In genomic region chr3:139755551-139755950, GRCh38 we compare ENCODE assay signal across 19 cellular contexts.
DNase-seq lines count a peak whose midpoint lies in the region; ATAC-seq and TF ChIP-seq lines count a peak whose summit lies in the region.
"Had no signal": no experiment of that assay in that cellular context is flagged by ENCODE, and none has a peak within 500 bp of the region (broad histone marks: within the 10 kb centered on the region; RNA-seq: fewer than 3 reads in every experiment).

No MANE protein-coding gene starts in this region.

- no peak overlapping the region for H3K27ac Mint-ChIP-seq in endodermal cell
- no peak overlapping the region for H3K27ac Mint-ChIP-seq in osteocyte (ENCODE audit: unreplicated experiment)
- H3K27ac Mint-ChIP-seq in activated CD4-positive, alpha-beta T cell treated with anti-CD3 and anti-CD28 coated beads, Interleukin-2, amount 10 ng/mL, durations not matched to agents 24 days and 14 days: no peak overlapping the region
- H3K27ac Mint-ChIP-seq: B cell; CD4-positive, alpha-beta T cell; CD8-positive, alpha-beta T cell had no signal

- H3K9me3 Mint-ChIP-seq in endodermal cell (peaks cover 3% of the 10 kb centered on the region), osteocyte (ENCODE audit: unreplicated experiment) (no peaks in the 10 kb centered on the region)
- no peaks in the 10 kb centered on the region for H3K9me3 Mint-ChIP-seq in activated CD4-positive, alpha-beta T cell treated with anti-CD3 and anti-CD28 coated beads, Interleukin-2, amount 10 ng/mL, durations not matched to agents 24 days and 14 days

- peaks cover 5% of the 10 kb centered on the region for H3K4me1 Mint-ChIP-seq in endodermal cell
- peaks cover 21% of the 10 kb centered on the region for H3K4me1 Mint-ChIP-seq in osteocyte (ENCODE audit: unreplicated experiment)
- H3K4me1 Mint-ChIP-seq in activated CD4-positive, alpha-beta T cell treated with anti-CD3 and anti-CD28 coated beads, Interleukin-2, amount 10 ng/mL, durations not matched to agents 24 days and 14 days: no peaks in the 10 kb centered on the region
- H3K4me1 Mint-ChIP-seq: B cell had no signal

- TF ChIP-seq CTCF in endodermal cell (conservative IDR thresholded peaks at IDR 0.05) (no peak), osteocyte (IDR thresholded peaks at IDR 0.05) (no peak), upper lobe of right lung (IDR thresholded peaks at IDR 0.05) (no peak)

- H3K36me3 Mint-ChIP-seq in endodermal cell (ENCODE audit: low read depth) (no peaks in the 10 kb centered on the region), osteocyte (ENCODE audit: unreplicated experiment) (no peaks in the 10 kb centered on the region)
- no peaks in the 10 kb centered on the region for H3K36me3 Mint-ChIP-seq in activated CD4-positive, alpha-beta T cell treated with anti-CD3 and anti-CD28 coated beads, Interleukin-2, amount 10 ng/mL, durations not matched to agents 24 days and 14 days (ENCODE audit: low read depth)
- H3K36me3 Mint-ChIP-seq: CD8-positive, alpha-beta T cell had no signal

- H3K27me3 Mint-ChIP-seq in endodermal cell (ENCODE audit: insufficient read depth): no peaks in the 10 kb centered on the region
- no peaks in the 10 kb centered on the region for H3K27me3 Mint-ChIP-seq in osteocyte (ENCODE audit: unreplicated experiment)
- no peaks in the 10 kb centered on the region for H3K27me3 Mint-ChIP-seq in activated CD4-positive, alpha-beta T cell treated with anti-CD3 and anti-CD28 coated beads, Interleukin-2, amount 10 ng/mL, durations not matched to agents 24 days and 14 days
- H3K27me3 Mint-ChIP-seq: B cell had no signal

- DNase-seq in activated CD8-positive, alpha-beta memory T cell treated with anti-CD3 and anti-CD28 coated beads for 24 hours: peak; percentile 1
- no peak for DNase-seq in activated CD8-positive, alpha-beta memory T cell treated with anti-CD3 and anti-CD28 coated beads, Interleukin-2, amount 50 U/mL, for 48 hours
- DNase-seq in endodermal cell (peak; percentile 16), islet precursor cell (peak; percentile 29), osteocyte (ENCODE audit: extremely low spot score, unreplicated experiment) (peak; percentile 10), upper lobe of right lung (no peak)
- DNase-seq in activated CD4-positive, alpha-beta T cell treated with anti-CD3 and anti-CD28 coated beads, Interleukin-2, amount 10 ng/mL, durations not matched to agents 24 days and 14 days: no peak
- DNase-seq: AML-193; Caco-2; Calu3; CD4-positive, alpha-beta T cell; CD8-positive, alpha-beta T cell; DMS79 treated with DMSO at 0.1 percent for 48 hours; GF-D8 had no signal

- H3K4me1 ChIP-seq in endodermal cell (ENCODE audit: control insufficient read depth, insufficient read depth, low read length) (no peaks in the 10 kb centered on the region), upper lobe of right lung (no peaks in the 10 kb centered on the region)
- H3K4me1 ChIP-seq: A549 had no signal

- H3K27me3 ChIP-seq in endodermal cell (ENCODE audit: control insufficient read depth, insufficient read depth, low read length, poor library complexity, severe bottlenecking) (no peaks in the 10 kb centered on the region), upper lobe of right lung (no peaks in the 10 kb centered on the region)
- H3K27me3 ChIP-seq: BLaER1 treated with 17β-estradiol and CSF1 and Interleukin-3, amounts not matched to agents 10 nM and 100 nM had no signal

- no peak overlapping the region for H3K27ac ChIP-seq in endodermal cell (ENCODE audit: low read depth, low read length)
- H3K27ac ChIP-seq in upper lobe of right lung: no peak overlapping the region
- H3K27ac ChIP-seq: 22Rv1; A549; BLaER1 treated with 17β-estradiol and CSF1 and Interleukin-3, amounts not matched to agents 10 nM and 100 nM; C4-2B had no signal

- H3K36me3 ChIP-seq in endodermal cell (ENCODE audit: control insufficient read depth, insufficient read depth, low read length) (no peaks in the 10 kb centered on the region), upper lobe of right lung (no peaks in the 10 kb centered on the region)
- H3K36me3 ChIP-seq: BLaER1 treated with 17β-estradiol and CSF1 and Interleukin-3, amounts not matched to agents 10 nM and 100 nM had no signal

- H3K9ac ChIP-seq in endodermal cell (ENCODE audit: extremely low read depth, low read length, poor library complexity, severe bottlenecking): no peak overlapping the region
- H3K9ac ChIP-seq: BLaER1 treated with 17β-estradiol and CSF1 and Interleukin-3, amounts not matched to agents 10 nM and 100 nM had no signal

- no peak overlapping the region for H3K4me3 ChIP-seq in endodermal cell (ENCODE audit: low read length)
- H3K4me3 ChIP-seq in upper lobe of right lung: no peak overlapping the region
- H3K4me3 ChIP-seq: A549; BLaER1 treated with 17β-estradiol and CSF1 and Interleukin-3, amounts not matched to agents 10 nM and 100 nM had no signal

- H3K9me3 ChIP-seq in endodermal cell (ENCODE audit: control insufficient read depth, low read length): peaks cover 3% of the 10 kb centered on the region
- H3K9me3 ChIP-seq in upper lobe of right lung: no peaks in the 10 kb centered on the region
- H3K9me3 ChIP-seq: A549 had no signal

- ATAC-seq in upper lobe of right lung: no peak
- ATAC-seq: A549; CD8-positive, alpha-beta T cell had no signal

- WGBS in endodermal cell (ENCODE audit: insufficient coverage in 1 of 2, insufficient read length in 1 of 2), 2 experiments: 89 to 100% methylated on average over 1 to 3 of the region's 3 CpGs

- H3K4me3 Mint-ChIP-seq in endodermal cell: no peak overlapping the region
- no peak overlapping the region for H3K4me3 Mint-ChIP-seq in osteocyte (ENCODE audit: unreplicated experiment)
- H3K4me3 Mint-ChIP-seq in activated CD4-positive, alpha-beta T cell treated with anti-CD3 and anti-CD28 coated beads, Interleukin-2, amount 10 ng/mL, durations not matched to agents 24 days and 14 days: no peak overlapping the region
- H3K4me3 Mint-ChIP-seq: B cell; CD4-positive, alpha-beta T cell; CD8-positive, alpha-beta T cell had no signal

- intact Hi-C loops in upper lobe of right lung (cut with DNase I): no loop called here
- intact Hi-C loops in activated CD4-positive, alpha-beta T cell treated with anti-CD3 and anti-CD28 coated beads, Interleukin-2, amount 10 ng/mL, durations not matched to agents 24 days and 14 days (cut with micrococcal nuclease): no loop called here

Comparison
In these comparisons a context has a peak if more than half of its experiments do, and no peak if none do; other contexts are left out.
1. DNase-seq: peak in activated CD8-positive, alpha-beta memory T cell treated with anti-CD3 and anti-CD28 coated beads for 24 hours (single experiment), endodermal cell (single experiment), islet precursor cell (single experiment) and osteocyte (single experiment); none in activated CD8-positive, alpha-beta memory T cell treated with anti-CD3 and anti-CD28 coated beads, Interleukin-2, amount 50 U/mL, for 48 hours (single experiment), upper lobe of right lung (single experiment) and activated CD4-positive, alpha-beta T cell treated with anti-CD3 and anti-CD28 coated beads, Interleukin-2, amount 10 ng/mL, durations not matched to agents 24 days and 14 days (single experiment).